25 cellular contexts compared by ENCODE assay signal in genomic region chr14:60302663-60303062, GRCh38.
"Had no signal": no experiment of that assay in that cellular context is flagged by ENCODE, and none has a peak within 500 bp of the region (broad histone marks: within the 10 kb centered on the region; RNA-seq: fewer than 3 reads in every experiment).

No MANE protein-coding gene starts in this region.

- H3K4me1 ChIP-seq: neural progenitor cell, parathyroid adenoma, spleen, uterus had no signal

- H3K27ac ChIP-seq: coronary artery, gastroesophageal sphincter, neural progenitor cell, parathyroid adenoma, spleen, thoracic aorta, uterus had no signal

- H3K4me3 ChIP-seq: coronary artery, dorsolateral prefrontal cortex, gastroesophageal sphincter, neural progenitor cell, spleen, thoracic aorta, uterus had no signal

- H3K27ac Mint-ChIP-seq: activated CD8-positive, alpha-beta T cell treated with anti-CD3 and anti-CD28 coated beads for 36 hours; activated naive CD4-positive, alpha-beta T cell treated with anti-CD3 and anti-CD28 coated beads, Interleukin-2, amount 50 U/mL, for 72 hours; neural progenitor cell; stimulated activated naive CD8-positive, alpha-beta T cell treated with anti-CD3 and anti-CD28 coated beads, Interleukin-15, Interleukin-2, amounts not matched to agents 100 ng/mL and 50 ng/mL, for 24 hours had no signal

- H3K9me3 ChIP-seq: gastroesophageal sphincter, thoracic aorta, uterus had no signal

- H3K9ac ChIP-seq: neural progenitor cell, parathyroid adenoma had no signal

- DNase-seq: activated CD4-positive, alpha-beta T cell treated with anti-CD3 and anti-CD28 coated beads for 1 hour; activated CD4-positive, alpha-beta T cell treated with anti-CD3 and anti-CD28 coated beads, Interleukin-2, amount 50 U/mL, for 1 hour; activated CD8-positive, alpha-beta T cell treated with anti-CD3 and anti-CD28 coated beads for 36 hours; activated naive CD4-positive, alpha-beta T cell; activated T-cell treated with anti-CD3 and anti-CD28 coated beads, Interleukin-2, amount 50 U/mL, for 48 hours; cerebellar nuclear complex; dorsolateral prefrontal cortex; effector memory CD4-positive, alpha-beta T cell; hippocampal formation; kidney; left colon; naive thymus-derived CD8-positive, alpha-beta T cell; occipital lobe; right cardiac atrium; spleen; T-helper 2 cell; trophoblast cell; uterus had no signal

- H3K36me3 ChIP-seq: gastroesophageal sphincter, neural progenitor cell, spleen, thoracic aorta, uterus had no signal

- H3K9me3 Mint-ChIP-seq: activated naive CD4-positive, alpha-beta T cell treated with anti-CD3 and anti-CD28 coated beads, Interleukin-2, amount 50 U/mL, for 72 hours; neural progenitor cell; stimulated activated naive CD8-positive, alpha-beta T cell treated with anti-CD3 and anti-CD28 coated beads, Interleukin-15, Interleukin-2, amounts not matched to agents 100 ng/mL and 50 ng/mL, for 24 hours had no signal

- H2AFZ ChIP-seq: neural progenitor cell, parathyroid adenoma had no signal

- H3K27me3 Mint-ChIP-seq: activated CD8-positive, alpha-beta T cell treated with anti-CD3 and anti-CD28 coated beads for 36 hours; naive thymus-derived CD8-positive, alpha-beta T cell; stimulated activated naive CD8-positive, alpha-beta T cell treated with anti-CD3 and anti-CD28 coated beads, Interleukin-15, Interleukin-2, amounts not matched to agents 100 ng/mL and 50 ng/mL, for 24 hours had no signal

- H3K79me2 ChIP-seq: parathyroid adenoma had no signal

- ATAC-seq: activated CD8-positive, alpha-beta T cell treated with anti-CD3 and anti-CD28 coated beads for 36 hours; activated naive CD4-positive, alpha-beta T cell treated with anti-CD3 and anti-CD28 coated beads, Interleukin-2, amount 50 U/mL, for 72 hours; gastroesophageal sphincter; left colon; naive thymus-derived CD8-positive, alpha-beta T cell had no signal

- H3K36me3 Mint-ChIP-seq: naive thymus-derived CD8-positive, alpha-beta T cell; neural progenitor cell had no signal

- H3K27me3 ChIP-seq: dorsolateral prefrontal cortex, gastroesophageal sphincter, neural progenitor cell, spleen, uterus had no signal

- H3K4me3 Mint-ChIP-seq: activated CD8-positive, alpha-beta T cell treated with anti-CD3 and anti-CD28 coated beads for 36 hours; naive thymus-derived CD8-positive, alpha-beta T cell; neural progenitor cell; stimulated activated naive CD8-positive, alpha-beta T cell treated with anti-CD3 and anti-CD28 coated beads, Interleukin-15, Interleukin-2, amounts not matched to agents 100 ng/mL and 50 ng/mL, for 24 hours had no signal

- H3K4me2 ChIP-seq: neural progenitor cell had no signal
